ENCODE assay signal across 21 cellular contexts in genomic region chr19:12701596-12702282, GRCh38. TPM values are rescaled to one million over a fixed set of nuclear protein-coding genes. Genes with fewer than 3 reads are reported as not detected.
"Had no signal": no experiment of that assay in that cellular context is flagged by ENCODE, and none has a peak within 500 bp of the region (broad histone marks: within the 10 kb centered on the region; RNA-seq: fewer than 3 reads in every experiment).

No MANE protein-coding gene starts in this region.

- DNase-seq: activated CD4-positive, alpha-beta T cell treated with anti-CD3 and anti-CD28 coated beads for 36 hours; activated CD4-positive, alpha-beta T cell treated with anti-CD3 and anti-CD28 coated beads, Interleukin-2, amount 50 U/mL, for 48 hours; effector CD4-positive, alpha-beta T cell; heart right ventricle; immature natural killer cell; kidney glomerular epithelial cell; left ventricle myocardium superior; psoas muscle had no signal

- H3K4me1 ChIP-seq: psoas muscle had no signal

- FAIRE-seq: TTC549, urothelium cell line had no signal

- ATAC-seq: activated CD4-positive, alpha-beta T cell treated with anti-CD3 and anti-CD28 coated beads for 36 hours; gastroesophageal sphincter; left ventricle myocardium superior; right cardiac atrium; WTC11 had no signal

- H3K9me3 ChIP-seq: esophagus muscularis mucosa, gastroesophageal sphincter, heart right ventricle, psoas muscle, tibial nerve had no signal

- H3K4me3 ChIP-seq: esophagus muscularis mucosa, gastroesophageal sphincter, heart right ventricle, psoas muscle, skin epidermis, tibial nerve had no signal

- H3K27ac ChIP-seq: esophagus muscularis mucosa, gastroesophageal sphincter, heart right ventricle, psoas muscle, skin epidermis, tibial nerve had no signal

- H3K27me3 ChIP-seq: esophagus muscularis mucosa, gastroesophageal sphincter, heart right ventricle, tibial nerve had no signal

RNA-seq across cellular contexts. Expression of gene GNG14, which starts 13.9 kb away (rescaled TPM):
- total RNA-seq: activated CD4-positive, alpha-beta T cell treated with anti-CD3 and anti-CD28 coated beads for 36 hours; cerebellum; esophagus muscularis mucosa; gastroesophageal sphincter; heart right ventricle; left ventricle myocardium superior; mononuclear cell; neural crest cell; osteocyte; psoas muscle; right cardiac atrium; T-helper 2 cell treated with Interferon-gamma antibody and Interleukin-4, amounts not matched to agents 100 ng/mL and 5 ng/mL, for 36 hours; tibial nerve; WTC11 had no signal
- polyA plus RNA-seq: heart right ventricle, immature natural killer cell, psoas muscle, right cardiac atrium had no signal
